Comparison of ENCODE assay signal across 22 cellular contexts in genomic region chr3:36840453-36840921, GRCh38.
A peak's percentile ranks its signal among the peaks of the same experiment; 100 is the strongest.
DNase-seq lines count a peak whose midpoint lies in the region; ATAC-seq, FAIRE-seq and TF ChIP-seq lines count a peak whose summit lies in the region.
"Had no signal": no experiment of that assay in that cellular context is flagged by ENCODE, and none has a peak within 500 bp of the region (broad histone marks: within the 10 kb centered on the region; RNA-seq: fewer than 3 reads in every experiment).

No MANE protein-coding gene starts in this region.

- H3K4me1 ChIP-seq in HepG2 (ENCODE audit: insufficient read depth, low read length) (peaks cover 10% of the 10 kb centered on the region), right lobe of liver (no peaks in the 10 kb centered on the region), right atrium auricular region (no peaks in the 10 kb centered on the region), tibial nerve (peaks cover 0 to 21% (median 0%) of the 10 kb centered on the region in 4 donors), PC-3 (ENCODE audit: insufficient read depth, low read length) (no peaks in the 10 kb centered on the region), OCI-LY7 (ENCODE audit: insufficient read depth, low read length, poor library complexity, severe bottlenecking) (no peaks in the 10 kb centered on the region)
- H3K4me1 ChIP-seq: BE2C had no signal

- no peak overlapping the region for H2AFZ ChIP-seq in HepG2 (ENCODE audit: low read length)
- no peak overlapping the region for H2AFZ ChIP-seq in PC-3 (ENCODE audit: low read length)
- H2AFZ ChIP-seq in OCI-LY7 (ENCODE audit: low read length) = no peak overlapping the region

- 0% methylated on average over 4 of the region's 5 CpGs for WGBS in HepG2 (ENCODE audit: low lambda C conversion rate)
- 81% methylated on average over 3 of the region's 5 CpGs for WGBS in right lobe of liver (ENCODE audit: insufficient coverage, low coverage, low lambda C conversion rate, missing lambda C conversion rate)
- WGBS in tibial nerve, 2 donors = 54% methylated on average over 5 of the region's 5 CpGs

- DNase-seq in HepG2 (ENCODE audit: low spot score) (no peak), right lobe of liver (no peak), fibroblast of mammary gland (ENCODE audit: low read depth) (peak; percentile 23), right atrium auricular region (ENCODE audit: low spot score) (peak; percentile 42), tibial nerve (ENCODE audit: low spot score in 2 of 2) (peak; percentile 16), PC-3 (no peak), OCI-LY7 (ENCODE audit: low spot score) (no peak)
- DNase-seq in NK-92 treated with Interleukin-12 subunit alpha and Interleukin-12 subunit beta, amount 100 ng/mL, for 24 hours (lab: John Stamatoyannopoulos, UW) = no peak
- DNase-seq: activated gamma-delta T cell treated with Interleukin-2 at 50 U/mL for 16 hours; activated T-cell treated with anti-CD3 and anti-CD28 coated beads, Interleukin-2, amount 50 U/mL, for 48 hours; amniotic stem cell; BE2C; H7; naive B cell; NCI-H2107; NCI-H446 treated with DMSO at 0.1 percent for 48 hours; SHP77; stimulated activated naive CD4-positive, alpha-beta T cell treated with Interleukin-2 at 50 U/mL for 16 hours; T-helper 2 cell had no signal

- BruUV-seq in HepG2 (replicated peaks; lab: Mats Ljungman, UMichigan) = no TSS peak
- BruUV-seq in PC-3 (replicated peaks; lab: Mats Ljungman, UMichigan) = no TSS peak
- no TSS peak for BruUV-seq in OCI-LY7 (replicated peaks; lab: Mats Ljungman, UMichigan)

- CTCF ChIA-PET in HepG2 (lab: Yijun Ruan, JAX; ENCODE audit: low intra/inter-chr PET ratio, low total read pairs) (no interaction called here), PC-3 (lab: Charles Lee) (no interaction called here), OCI-LY7 (lab: Charles Lee; ENCODE audit: unreplicated experiment) (no interaction called here)

- H3K9me2 ChIP-seq in PC-3 (replicated peaks; ENCODE audit: low read length) = no peaks in the 10 kb centered on the region
- no peaks in the 10 kb centered on the region for H3K9me2 ChIP-seq in OCI-LY7 (ENCODE audit: insufficient read depth, low read length)

- H3K4me3 ChIP-seq in HepG2 (replicated peaks in 1 of 3; ENCODE audit: insufficient read depth in 1 of 3, low read depth in 2 of 3, low read length in 3 of 3) (no peak overlapping the region), right lobe of liver (no peak overlapping the region), fibroblast of mammary gland (ENCODE audit: control insufficient read depth, low read depth, low read length) (no peak overlapping the region), right atrium auricular region (no peak overlapping the region), tibial nerve (no peak overlapping the region), PC-3 (ENCODE audit: low read length) (no peak overlapping the region), OCI-LY7 (ENCODE audit: low read depth, low read length, poor library complexity, severe bottlenecking) (no peak overlapping the region)
- H3K4me3 ChIP-seq: GM12878 had no signal

- TF ChIP-seq EP300 in HepG2 (IDR thresholded peaks at IDR 0.05; ENCODE audit: low read depth in 2 of 2, low read length in 2 of 2) = no peak
- TF ChIP-seq EP300 in HepG2 (CRISPR knock-in tag; IDR thresholded peaks at IDR 0.05; ENCODE audit: borderline replicate concordance) = no peak
- peak in 1 of 2 donors; percentile 27 for TF ChIP-seq EP300 in tibial nerve (IDR thresholded peaks at IDR 0.05)

- H3K27ac ChIP-seq in HepG2 (ENCODE audit: extremely low read length, insufficient read depth, low read length) = no peak overlapping the region
- H3K27ac ChIP-seq in right lobe of liver = no peak overlapping the region
- H3K27ac ChIP-seq in right atrium auricular region = no peak overlapping the region
- peak overlapping the region in 1 of 4 donors; percentile 7 for H3K27ac ChIP-seq in tibial nerve
- H3K27ac ChIP-seq in PC-3 (ENCODE audit: low read length) = no peak overlapping the region
- H3K27ac ChIP-seq in OCI-LY7 (ENCODE audit: low read depth, low read length, poor library complexity, severe bottlenecking) = no peak overlapping the region

- H3K36me3 ChIP-seq in HepG2 (replicated peaks in 1 of 2; ENCODE audit: control insufficient read depth in 1 of 2, insufficient read depth in 2 of 2, low read length in 2 of 2) (no peaks in the 10 kb centered on the region), right lobe of liver (peaks cover 0 to 52% (median 28%) of the 10 kb centered on the region in 4 donors), right atrium auricular region (peaks cover 43% of the 10 kb centered on the region), tibial nerve (peaks cover 0 to 63% (median 5%) of the 10 kb centered on the region in 3 donors), PC-3 (ENCODE audit: low read depth, low read length) (no peaks in the 10 kb centered on the region), OCI-LY7 (ENCODE audit: insufficient read depth, low read length) (peaks cover 97% of the 10 kb centered on the region)
- H3K36me3 ChIP-seq: BE2C had no signal

- no peak for FAIRE-seq in HepG2 (lab: Jason Lieb, UNC)
- FAIRE-seq: endothelial cell of umbilical vein, GM12878, keratinocyte had no signal

- in situ Hi-C loops in HepG2 (cut with HindIII; ENCODE audit: extremely low pct_ligation_motif_present, low pct_unique_long_range_greater_than_20kb) = loop anchor here (10.0 kb wide), 1 partner anchor 106 kb away; no protein-coding TSS in a partner anchor

- POLR2A ChIA-PET in HepG2 (lab: Yijun Ruan, JAX) (no interaction called here), PC-3 (lab: Charles Lee; ENCODE audit: unreplicated experiment) (no interaction called here), OCI-LY7 (lab: Charles Lee) (no interaction called here)

- H4K20me1 ChIP-seq in HepG2 (ENCODE audit: insufficient read depth, low read length) (no peaks in the 10 kb centered on the region), PC-3 (ENCODE audit: low read length) (no peaks in the 10 kb centered on the region), OCI-LY7 (ENCODE audit: insufficient read depth, low read length) (no peaks in the 10 kb centered on the region)

- H3F3A ChIP-seq in PC-3 (ENCODE audit: low read length, unreplicated experiment) = no peaks in the 10 kb centered on the region

- peak; percentile 77 for ATAC-seq in HepG2
- ATAC-seq in right lobe of liver = no peak
- no peak for ATAC-seq in PC-3
- ATAC-seq: GM12878 had no signal

- no peaks in the 10 kb centered on the region for H3K79me2 ChIP-seq in HepG2 (ENCODE audit: insufficient read depth, low read length)
- no peaks in the 10 kb centered on the region for H3K79me2 ChIP-seq in PC-3 (ENCODE audit: low read length)
- H3K79me2 ChIP-seq in OCI-LY7 (ENCODE audit: insufficient read depth, low read depth, low read length) = no peaks in the 10 kb centered on the region

- H3K9ac ChIP-seq in HepG2 (ENCODE audit: insufficient read depth, low read depth, low read length) = no peak overlapping the region
- H3K9ac ChIP-seq in PC-3 (ENCODE audit: low read length) = no peak overlapping the region

- TF ChIP-seq POLR2A in HepG2 (IDR thresholded peaks at IDR 0.05; ENCODE audit: insufficient read depth in 1 of 2, low read depth in 2 of 2, low read length in 2 of 2) (no peak), right lobe of liver (IDR thresholded peaks at IDR 0.05) (no peak), tibial nerve (IDR thresholded peaks at IDR 0.05) (no peak)

- H3K9me3 ChIP-seq in HepG2 (ENCODE audit: low read length) = peaks cover 9% of the 10 kb centered on the region; the same call in 1 of the 2 replicates
- no peaks in the 10 kb centered on the region for H3K9me3 ChIP-seq in right lobe of liver
- H3K9me3 ChIP-seq in right atrium auricular region = peaks cover 3 to 10% of the 10 kb centered on the region in 2 donors
- peaks cover 0 to 13% (median 0%) of the 10 kb centered on the region in 4 donors for H3K9me3 ChIP-seq in tibial nerve
- H3K9me3 ChIP-seq in PC-3 (ENCODE audit: low read length) = no peaks in the 10 kb centered on the region
- peaks cover 6% of the 10 kb centered on the region; the same call in 1 of the 2 replicates for H3K9me3 ChIP-seq in OCI-LY7 (ENCODE audit: low read length)
- H3K9me3 ChIP-seq: BE2C had no signal

- TF ChIP-seq RAD21 in HepG2 (CRISPR knock-in tag; IDR thresholded peaks at IDR 0.05) = no peak

- H3K4me2 ChIP-seq in HepG2 (ENCODE audit: low read depth, low read length) (0 out of 2 replicates have a peak overlapping the region, but pooled peaks have one; percentile 20), PC-3 (ENCODE audit: low read length) (no peak overlapping the region), OCI-LY7 (ENCODE audit: low read length) (no peak overlapping the region)

- no peak for TF ChIP-seq CTCF in HepG2 (CRISPR knock-in tag; IDR thresholded peaks at IDR 0.05)
- no peak for TF ChIP-seq CTCF in right lobe of liver (IDR thresholded peaks at IDR 0.05)
- TF ChIP-seq CTCF in fibroblast of mammary gland (conservative IDR thresholded peaks at IDR 0.05; ENCODE audit: control insufficient read depth, insufficient read depth, low read depth, low read length) = no peak
- no peak for TF ChIP-seq CTCF in right atrium auricular region (IDR thresholded peaks at IDR 0.05)
- no peak for TF ChIP-seq CTCF in tibial nerve (IDR thresholded peaks at IDR 0.05)
- TF ChIP-seq CTCF in PC-3 (conservative IDR thresholded peaks at IDR 0.05; ENCODE audit: low read depth, low read length) = no peak
- no peak for TF ChIP-seq CTCF in OCI-LY7 (conservative IDR thresholded peaks at IDR 0.05; ENCODE audit: low read length)

- H3K27me3 ChIP-seq in HepG2 (ENCODE audit: control insufficient read depth in 1 of 2, insufficient read depth in 2 of 2, low read length in 2 of 2) (no peaks in the 10 kb centered on the region), right lobe of liver (no peaks in the 10 kb centered on the region), right atrium auricular region (no peaks in the 10 kb centered on the region), tibial nerve (no peaks in the 10 kb centered on the region), PC-3 (ENCODE audit: low read length) (no peaks in the 10 kb centered on the region)
- H3K27me3 ChIP-seq: BE2C had no signal

- intact Hi-C loops in HepG2 (cut with micrococcal nuclease; ENCODE audit: unreplicated experiment) (no loop called here), right lobe of liver (cut with DNase I) (loop anchor here in 1 of 2 donors (10.0 kb wide), 1 partner anchor 116 kb away; no protein-coding TSS in a partner anchor), PC-3 (cut with micrococcal nuclease) (no loop called here), OCI-LY7 (cut with micrococcal nuclease; ENCODE audit: unreplicated experiment) (no loop called here)

TF ChIP-seq in HepG2, 621 proteins besides CTCF, POLR2A, EP300 and RAD21 (continues in another document):
- TF ChIP-seq HNRNPH1 (optimal IDR thresholded peaks at IDR 0.05; ENCODE audit: low read depth, low read length) (no peak), ZMYM4 (CRISPR knock-in tag; IDR thresholded peaks at IDR 0.05) (peak; percentile 58; the same call in 1 of the 2 replicates)

Comparison
In these comparisons a context has a peak if more than half of its experiments do, and no peak if none do; other contexts are left out.
1. DNase-seq: peak in fibroblast of mammary gland (single experiment), right atrium auricular region (single experiment) and tibial nerve (2 of 2); none in HepG2 (single experiment), right lobe of liver (0 of 3), NK-92 treated with Interleukin-12 subunit alpha and Interleukin-12 subunit beta, amount 100 ng/mL, for 24 hours (single experiment), PC-3 (single experiment) and OCI-LY7 (single experiment).